ENCODE assay signal across 9 cellular contexts in the genomic region with DNA sequence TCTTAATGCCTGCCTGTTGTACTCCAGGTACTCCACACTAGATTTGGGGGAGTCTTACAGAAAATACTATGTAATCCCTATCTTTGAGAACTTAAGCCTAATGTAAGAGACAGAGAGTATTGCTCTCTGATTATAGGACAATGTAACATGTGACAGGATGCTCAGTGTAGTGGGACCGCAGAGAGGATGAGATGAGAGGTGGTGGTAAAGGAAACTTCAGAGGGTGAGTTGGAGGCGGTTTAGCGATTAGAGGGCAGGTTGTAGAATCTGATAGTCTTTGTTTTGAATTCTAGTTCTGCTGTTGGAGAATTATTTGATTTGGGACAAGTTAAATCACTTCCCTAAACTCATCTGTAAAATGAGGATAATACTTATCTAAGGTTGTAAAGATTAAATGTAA. TPM values are rescaled to one million over a fixed set of nuclear protein-coding genes. Genes with fewer than 3 reads are reported as not detected.
DNase-seq lines count a peak whose midpoint lies in the region; ATAC-seq and TF ChIP-seq lines count a peak whose summit lies in the region.
"Had no signal": no experiment of that assay in that cellular context is flagged by ENCODE, and none has a peak within 500 bp of the region (broad histone marks: within the 10 kb centered on the region; RNA-seq: fewer than 3 reads in every experiment).

No MANE protein-coding gene starts in this region.

- H3K27ac ChIP-seq in colonic mucosa (no peak overlapping the region), substantia nigra (ENCODE audit: low read depth, low read length, poor library complexity, severe bottlenecking) (no peak overlapping the region)
- H3K27ac ChIP-seq: epithelial cell of prostate, SJSA1 had no signal

- no peaks in the 10 kb centered on the region for H3K9me3 Mint-ChIP-seq in WTC11

- no peak overlapping the region for H3K4me3 ChIP-seq in colonic mucosa
- H3K4me3 ChIP-seq: SJSA1 had no signal

- H3K4me1 Mint-ChIP-seq in WTC11 = peaks cover 18% of the 10 kb centered on the region

- H3K9me3 ChIP-seq in colonic mucosa = no peaks in the 10 kb centered on the region
- H3K9me3 ChIP-seq: SJSA1 had no signal

- no peaks in the 10 kb centered on the region for H3K36me3 Mint-ChIP-seq in WTC11

- TF ChIP-seq CTCF in WTC11 (IDR thresholded peaks at IDR 0.05) = no peak
- no peak for TF ChIP-seq CTCF in colonic mucosa (IDR thresholded peaks at IDR 0.05)

- ATAC-seq in GM19328 (IDR thresholded peaks at IDR 0.05; ENCODE audit: unreplicated experiment) (peak; percentile 77), HG02938 (IDR thresholded peaks at IDR 0.05; ENCODE audit: unreplicated experiment) (peak; percentile 90), WTC11 (no peak)

- peaks cover 4% of the 10 kb centered on the region for H3K4me1 ChIP-seq in colonic mucosa

- H3K27me3 ChIP-seq in colonic mucosa = no peaks in the 10 kb centered on the region
- H3K27me3 ChIP-seq: SJSA1 had no signal

- H3K27ac Mint-ChIP-seq in WTC11 = no peak overlapping the region

- POLR2A ChIA-PET in WTC11 (lab: Charles Lee) = no interaction called here

- peak; percentile 35 to 39 for DNase-seq in activated CD4-positive, alpha-beta T cell treated with anti-CD3 and anti-CD28 coated beads for 4 hours
- DNase-seq in stimulated activated CD4-positive, alpha-beta T cell treated with anti-CD3 and anti-CD28 coated beads, TNF-alpha, amount 100 ng/mL, for 24 hours (ENCODE audit: low read depth in 3 of 3) = peak in 2 of 3 experiments; percentile 23 to 24
- DNase-seq in WTC11 (ENCODE audit: low spot score) (no peak), colonic mucosa (no peak), substantia nigra (lab: John Stamatoyannopoulos, UW) (no peak)

- no peaks in the 10 kb centered on the region for H3K36me3 ChIP-seq in colonic mucosa

- peaks cover 94% of the 10 kb centered on the region for H3K27me3 Mint-ChIP-seq in WTC11 (ENCODE audit: low read depth)

- no peak overlapping the region for H3K4me3 Mint-ChIP-seq in WTC11

- no peak overlapping the region for H3K9ac ChIP-seq in colonic mucosa (ENCODE audit: low read depth in 2 of 2, low read length in 2 of 2)

- CTCF ChIA-PET in WTC11 (lab: Charles Lee) = no interaction called here

- intact Hi-C loops in colonic mucosa (cut with DNase I) = no loop called here

TF ChIP-seq in WTC11, 78 proteins besides CTCF, POLR2A, EP300 and RAD21:
- TF ChIP-seq NFATC4 (CRISPR knock-in tag; IDR thresholded peaks at IDR 0.05) (no peak), ZNF317 (CRISPR knock-in tag; IDR thresholded peaks at IDR 0.05; ENCODE audit: borderline replicate concordance, low read depth) (no peak), E2F5 (CRISPR knock-in tag; IDR thresholded peaks at IDR 0.05) (no peak), CBFB (CRISPR knock-in tag; IDR thresholded peaks at IDR 0.05; ENCODE audit: low read depth) (no peak), RELA (CRISPR knock-in tag; IDR thresholded peaks at IDR 0.05; ENCODE audit: borderline replicate concordance) (no peak), PRRX2 (CRISPR knock-in tag; IDR thresholded peaks at IDR 0.05) (no peak), ESRRA (CRISPR knock-in tag; IDR thresholded peaks at IDR 0.05; ENCODE audit: borderline replicate concordance) (no peak), ZBTB43 (CRISPR knock-in tag; IDR thresholded peaks at IDR 0.05) (no peak), ZNF671 (CRISPR knock-in tag; IDR thresholded peaks at IDR 0.05) (no peak), TEAD4 (CRISPR knock-in tag; IDR thresholded peaks at IDR 0.05) (no peak), ATF1 (CRISPR knock-in tag; IDR thresholded peaks at IDR 0.05) (no peak), NR3C1 (CRISPR knock-in tag; conservative IDR thresholded peaks at IDR 0.05; ENCODE audit: low read depth) (no peak)
- TF ChIP-seq, protein P1, sequence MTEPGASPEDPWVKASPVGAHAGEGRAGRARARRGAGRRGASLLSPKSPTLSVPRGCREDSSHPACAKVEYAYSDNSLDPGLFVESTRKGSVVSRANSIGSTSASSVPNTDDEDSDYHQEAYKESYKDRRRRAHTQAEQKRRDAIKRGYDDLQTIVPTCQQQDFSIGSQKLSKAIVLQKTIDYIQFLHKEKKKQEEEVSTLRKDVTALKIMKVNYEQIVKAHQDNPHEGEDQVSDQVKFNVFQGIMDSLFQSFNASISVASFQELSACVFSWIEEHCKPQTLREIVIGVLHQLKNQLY (CRISPR knock-in tag; IDR thresholded peaks at IDR 0.05) = no peak
- TF ChIP-seq, protein P2, sequence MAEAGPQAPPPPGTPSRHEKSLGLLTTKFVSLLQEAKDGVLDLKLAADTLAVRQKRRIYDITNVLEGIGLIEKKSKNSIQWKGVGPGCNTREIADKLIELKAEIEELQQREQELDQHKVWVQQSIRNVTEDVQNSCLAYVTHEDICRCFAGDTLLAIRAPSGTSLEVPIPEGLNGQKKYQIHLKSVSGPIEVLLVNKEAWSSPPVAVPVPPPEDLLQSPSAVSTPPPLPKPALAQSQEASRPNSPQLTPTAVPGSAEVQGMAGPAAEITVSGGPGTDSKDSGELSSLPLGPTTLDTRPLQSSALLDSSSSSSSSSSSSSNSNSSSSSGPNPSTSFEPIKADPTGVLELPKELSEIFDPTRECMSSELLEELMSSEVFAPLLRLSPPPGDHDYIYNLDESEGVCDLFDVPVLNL (CRISPR knock-in tag; IDR thresholded peaks at IDR 0.05; ENCODE audit: borderline replicate concordance, low read depth) = no peak

RNA-seq across cellular contexts. Expression of gene SOAT1, which starts 5.4 kb away (rescaled TPM):
- total RNA-seq in WTC11 (2021) (2.3 to 3.0 TPM (median 2.7 TPM) in 3 replicates), colonic mucosa (10 to 100 TPM; 36.1 to 37.9 TPM)

Comparison
In these comparisons a context has a peak if more than half of its experiments do, and no peak if none do; other contexts are left out.
1. DNase-seq: peak in activated CD4-positive, alpha-beta T cell treated with anti-CD3 and anti-CD28 coated beads for 4 hours (2 of 2) and stimulated activated CD4-positive, alpha-beta T cell treated with anti-CD3 and anti-CD28 coated beads, TNF-alpha, amount 100 ng/mL, for 24 hours (2 of 3); none in WTC11 (single experiment), colonic mucosa (single experiment) and substantia nigra (0 of 49).